ENCODE assay signal across 8 cellular contexts in genomic region chr14:58297762-58298476, GRCh38. TPM values are rescaled to one million over a fixed set of nuclear protein-coding genes. Genes with fewer than 3 reads are reported as not detected.
A peak's percentile ranks its signal among the peaks of the same experiment; 100 is the strongest.
DNase-seq lines count a peak whose midpoint lies in the region; TF ChIP-seq lines count a peak whose summit lies in the region.

No MANE protein-coding gene starts in this region.

- no peak for TF ChIP-seq POLR2A in testis (IDR thresholded peaks at IDR 0.05)

- peak in 1 of 3 experiments; percentile 16 for TF ChIP-seq CTCF in testis (IDR thresholded peaks at IDR 0.05)

- peak; percentile 100 for DNase-seq in GM04503 (ENCODE audit: low read depth)
- DNase-seq in HEK293T (ENCODE audit: extremely low spot score): peak; percentile 94
- DNase-seq in MV-4-11 (lab: John Stamatoyannopoulos, UW): peak; percentile 100
- peak; percentile 98 for DNase-seq in SJSA1 (ENCODE audit: low read depth in 1 of 2, low spot score in 2 of 2)
- peak; percentile 99 for DNase-seq in activated naive CD4-positive, alpha-beta T cell treated with anti-CD3 and anti-CD28 coated beads, Interleukin-2, amount 10 ng/mL, durations not matched to agents 7 days and 5 days
- DNase-seq in glomerular endothelial cell (ENCODE audit: extremely low read depth, low read depth, low spot score): peak; percentile 100
- peak; percentile 99 for DNase-seq in occipital lobe (lab: John Stamatoyannopoulos, UW)
- peak; percentile 99 for DNase-seq in testis

- no peak overlapping the region for H3K27ac Mint-ChIP-seq in activated naive CD4-positive, alpha-beta T cell treated with anti-CD3 and anti-CD28 coated beads, Interleukin-2, amount 10 ng/mL, durations not matched to agents 7 days and 5 days

- H3K27me3 ChIP-seq in SJSA1 (replicated peaks) (no peaks in the 10 kb centered on the region), testis (no peaks in the 10 kb centered on the region)

- H3K4me3 ChIP-seq in SJSA1 (peak overlapping the region; percentile 71), testis (peak overlapping the region; percentile 90 to 96)

- H3K27me3 Mint-ChIP-seq in activated naive CD4-positive, alpha-beta T cell treated with anti-CD3 and anti-CD28 coated beads, Interleukin-2, amount 10 ng/mL, durations not matched to agents 7 days and 5 days: no peaks in the 10 kb centered on the region

- intact Hi-C loops in testis (cut with DNase I; ENCODE audit: low total_unique reads): no loop called here

- peaks cover 36% of the 10 kb centered on the region for H3K36me3 Mint-ChIP-seq in activated naive CD4-positive, alpha-beta T cell treated with anti-CD3 and anti-CD28 coated beads, Interleukin-2, amount 10 ng/mL, durations not matched to agents 7 days and 5 days

- CTCF ChIA-PET in HEK293T (lab: Yijun Ruan, JAX): no interaction called here
- CTCF ChIA-PET in activated naive CD4-positive, alpha-beta T cell treated with anti-CD3 and anti-CD28 coated beads, Interleukin-2, amount 10 ng/mL, durations not matched to agents 7 days and 5 days (lab: Charles Lee): interaction anchor here (0.7 to 1.6 kb wide), 2 partner anchors 53 to 98 kb away, joined by 3 to 8 read pairs; partner anchors contain the start of genes PSMA3 and TOMM20L

- H3K36me3 ChIP-seq in SJSA1 (peaks cover 46% of the 10 kb centered on the region), testis (ENCODE audit: low read depth, missing control alignments) (no peaks in the 10 kb centered on the region)

- H3K4me1 ChIP-seq in SJSA1 (replicated peaks) (peaks cover 7% of the 10 kb centered on the region; the same call in 1 of the 2 replicates), testis (peaks cover 12% of the 10 kb centered on the region)

- H3K9me3 Mint-ChIP-seq in activated naive CD4-positive, alpha-beta T cell treated with anti-CD3 and anti-CD28 coated beads, Interleukin-2, amount 10 ng/mL, durations not matched to agents 7 days and 5 days: no peaks in the 10 kb centered on the region

- 1% methylated on average over 38 to 40 of the region's 40 CpGs for whole genome bisulfite sequencing in testis, 2 donors

- POLR2A ChIA-PET in HEK293T (lab: Yijun Ruan, JAX): interaction anchor here (0.6 to 3.2 kb wide), 35 partner anchors 8 to 891 kb away, joined by 3 to 32 read pairs (median 4); partner anchors contain the start of genes ACTR10, DAAM1, KIAA0586 and PSMA3

- no peaks in the 10 kb centered on the region for H3K9me3 ChIP-seq in SJSA1 (replicated peaks)
- no peaks in the 10 kb centered on the region for H3K9me3 ChIP-seq in testis

- H3K27ac ChIP-seq in SJSA1: peak overlapping the region; percentile 98
- peak overlapping the region; percentile 97 for H3K27ac ChIP-seq in testis

- no peak overlapping the region for H3K4me3 Mint-ChIP-seq in activated naive CD4-positive, alpha-beta T cell treated with anti-CD3 and anti-CD28 coated beads, Interleukin-2, amount 10 ng/mL, durations not matched to agents 7 days and 5 days

- H3K4me1 Mint-ChIP-seq in activated naive CD4-positive, alpha-beta T cell treated with anti-CD3 and anti-CD28 coated beads, Interleukin-2, amount 10 ng/mL, durations not matched to agents 7 days and 5 days: peaks cover 52% of the 10 kb centered on the region

TF ChIP-seq in HEK293T, 16 proteins besides CTCF, POLR2A, EP300 and RAD21:
- TF ChIP-seq NFRKB (IDR thresholded peaks at IDR 0.05): peak; percentile 76
- TF ChIP-seq LEF1 (IDR thresholded peaks at IDR 0.05; ENCODE audit: borderline replicate concordance): no peak
- no peak for TF ChIP-seq BHLHE40 (IDR thresholded peaks at IDR 0.05; ENCODE audit: borderline replicate concordance)
- no peak for TF ChIP-seq CTBP1 (IDR thresholded peaks at IDR 0.05; ENCODE audit: borderline replicate concordance)
- TF ChIP-seq ELF4 (IDR thresholded peaks at IDR 0.05): peak; percentile 59
- TF ChIP-seq SUZ12 (IDR thresholded peaks at IDR 0.05): no peak
- peak; percentile 89 for TF ChIP-seq ZNF384 (IDR thresholded peaks at IDR 0.05)
- TF ChIP-seq FOXK2 (IDR thresholded peaks at IDR 0.05): no peak
- peak; percentile 93 for TF ChIP-seq PKNOX1 (IDR thresholded peaks at IDR 0.05)
- TF ChIP-seq ARNT (IDR thresholded peaks at IDR 0.05): no peak
- no peak for TF ChIP-seq FOXA1 (IDR thresholded peaks at IDR 0.05)
TF ChIP-seq in HEK293T: peak in this region for 4.

RNA-seq across cellular contexts. Expression of gene ARID4A, which starts 0.4 kb away (rescaled TPM):
- total RNA-seq in SJSA1 (2014; rRNA removed; shearing (Covaris generic)): 7.6 and 9.3 TPM in 2 replicates
- total RNA-seq in glomerular endothelial cell (7.0 and 16.0 TPM in 2 replicates), occipital lobe (64.1 TPM), testis (10 to 100 TPM; 26.9 to 29.3 TPM)
- 3.1 TPM for polyA plus RNA-seq in testis (ENCODE audit: insufficient read depth, low read depth, low replicate concordance)

RNA-seq across cellular contexts. Expression of gene PSMA3, which starts 53.3 kb away (rescaled TPM):
- total RNA-seq in SJSA1 (2014; rRNA removed; shearing (Covaris generic)): 104 and 176 TPM in 2 replicates
- total RNA-seq in glomerular endothelial cell (171 and 192 TPM in 2 replicates), occipital lobe (42.9 TPM), testis (10 to 100 TPM; 87.6 to 88.7 TPM)
- polyA plus RNA-seq in testis (ENCODE audit: insufficient read depth, low read depth, low replicate concordance): 84.0 TPM

Comparison
In these comparisons a context has a peak if more than half of its experiments do, and no peak if none do; other contexts are left out.
1. Peak in every context shown above with its lines: DNase-seq, H3K4me3 ChIP-seq and H3K27ac ChIP-seq.